In the genomic region with DNA sequence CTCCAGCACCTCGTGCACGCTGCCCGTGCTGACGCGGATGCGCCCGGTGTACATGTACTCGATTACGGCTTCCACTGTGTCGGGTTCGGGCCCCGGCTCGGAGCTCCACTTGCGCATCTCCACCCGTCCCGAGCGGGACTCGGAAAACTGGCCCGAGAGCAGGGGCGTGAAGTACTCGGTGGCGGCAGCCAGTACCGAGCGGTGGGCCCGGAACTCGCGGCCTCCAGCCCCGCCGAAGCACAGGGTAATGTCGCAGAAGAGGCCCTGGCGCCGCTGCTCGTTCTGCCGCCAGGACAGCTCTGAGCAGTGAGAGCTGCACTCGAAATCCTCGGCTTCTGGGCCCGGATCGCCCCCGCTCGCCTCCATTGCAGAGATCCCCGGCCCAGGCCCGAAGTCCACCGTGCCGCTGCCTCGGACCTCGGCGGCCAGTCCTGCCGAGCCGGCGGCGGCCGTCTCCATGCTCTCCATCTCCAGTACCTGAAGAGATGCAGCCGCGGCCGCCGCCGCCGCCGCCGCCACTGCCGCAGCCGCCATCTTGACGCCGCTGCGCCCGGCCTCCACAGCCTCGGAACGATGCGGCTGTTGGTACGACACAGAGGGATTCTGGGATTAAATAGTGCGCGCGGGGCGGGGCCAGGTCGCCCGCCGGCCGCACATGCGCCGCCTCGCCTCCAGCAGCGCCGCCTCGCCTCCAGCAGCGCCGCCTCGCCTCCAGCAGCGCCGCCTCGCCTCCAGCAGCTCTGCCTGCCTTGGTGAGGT, we compare ENCODE assay signal across 1 cellular context.
TF ChIP-seq lines count a peak whose summit lies in the region.

A gene with protein sequence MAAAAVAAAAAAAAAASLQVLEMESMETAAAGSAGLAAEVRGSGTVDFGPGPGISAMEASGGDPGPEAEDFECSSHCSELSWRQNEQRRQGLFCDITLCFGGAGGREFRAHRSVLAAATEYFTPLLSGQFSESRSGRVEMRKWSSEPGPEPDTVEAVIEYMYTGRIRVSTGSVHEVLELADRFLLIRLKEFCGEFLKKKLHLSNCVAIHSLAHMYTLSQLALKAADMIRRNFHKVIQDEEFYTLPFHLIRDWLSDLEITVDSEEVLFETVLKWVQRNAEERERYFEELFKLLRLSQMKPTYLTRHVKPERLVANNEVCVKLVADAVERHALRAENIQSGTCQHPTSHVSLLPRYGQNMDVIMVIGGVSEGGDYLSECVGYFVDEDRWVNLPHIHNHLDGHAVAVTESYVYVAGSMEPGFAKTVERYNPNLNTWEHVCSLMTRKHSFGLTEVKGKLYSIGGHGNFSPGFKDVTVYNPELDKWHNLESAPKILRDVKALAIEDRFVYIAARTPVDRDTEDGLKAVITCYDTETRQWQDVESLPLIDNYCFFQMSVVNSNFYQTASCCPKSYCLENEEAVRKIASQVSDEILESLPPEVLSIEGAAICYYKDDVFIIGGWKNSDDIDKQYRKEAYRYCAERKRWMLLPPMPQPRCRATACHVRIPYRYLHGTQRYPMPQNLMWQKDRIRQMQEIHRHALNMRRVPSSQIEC (minus strand): TSS at position 587 of the 759 bp plus-strand sequence. CDS start 53 bp downstream, at position 534.

TF ChIP-seq in WTC11, 78 proteins besides CTCF, POLR2A, EP300 and RAD21 (continued from another document and continues in another):
- TF ChIP-seq, protein P1, sequence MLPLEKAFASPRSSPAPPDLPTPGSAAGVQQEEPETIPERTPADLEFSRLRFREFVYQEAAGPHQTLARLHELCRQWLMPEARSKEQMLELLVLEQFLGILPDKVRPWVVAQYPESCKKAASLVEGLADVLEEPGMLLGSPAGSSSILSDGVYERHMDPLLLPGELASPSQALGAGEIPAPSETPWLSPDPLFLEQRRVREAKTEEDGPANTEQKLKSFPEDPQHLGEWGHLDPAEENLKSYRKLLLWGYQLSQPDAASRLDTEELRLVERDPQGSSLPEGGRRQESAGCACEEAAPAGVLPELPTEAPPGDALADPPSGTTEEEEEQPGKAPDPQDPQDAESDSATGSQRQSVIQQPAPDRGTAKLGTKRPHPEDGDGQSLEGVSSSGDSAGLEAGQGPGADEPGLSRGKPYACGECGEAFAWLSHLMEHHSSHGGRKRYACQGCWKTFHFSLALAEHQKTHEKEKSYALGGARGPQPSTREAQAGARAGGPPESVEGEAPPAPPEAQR (CRISPR knock-in tag; IDR thresholded peaks at IDR 0.05): no peak
- TF ChIP-seq, protein P2, sequence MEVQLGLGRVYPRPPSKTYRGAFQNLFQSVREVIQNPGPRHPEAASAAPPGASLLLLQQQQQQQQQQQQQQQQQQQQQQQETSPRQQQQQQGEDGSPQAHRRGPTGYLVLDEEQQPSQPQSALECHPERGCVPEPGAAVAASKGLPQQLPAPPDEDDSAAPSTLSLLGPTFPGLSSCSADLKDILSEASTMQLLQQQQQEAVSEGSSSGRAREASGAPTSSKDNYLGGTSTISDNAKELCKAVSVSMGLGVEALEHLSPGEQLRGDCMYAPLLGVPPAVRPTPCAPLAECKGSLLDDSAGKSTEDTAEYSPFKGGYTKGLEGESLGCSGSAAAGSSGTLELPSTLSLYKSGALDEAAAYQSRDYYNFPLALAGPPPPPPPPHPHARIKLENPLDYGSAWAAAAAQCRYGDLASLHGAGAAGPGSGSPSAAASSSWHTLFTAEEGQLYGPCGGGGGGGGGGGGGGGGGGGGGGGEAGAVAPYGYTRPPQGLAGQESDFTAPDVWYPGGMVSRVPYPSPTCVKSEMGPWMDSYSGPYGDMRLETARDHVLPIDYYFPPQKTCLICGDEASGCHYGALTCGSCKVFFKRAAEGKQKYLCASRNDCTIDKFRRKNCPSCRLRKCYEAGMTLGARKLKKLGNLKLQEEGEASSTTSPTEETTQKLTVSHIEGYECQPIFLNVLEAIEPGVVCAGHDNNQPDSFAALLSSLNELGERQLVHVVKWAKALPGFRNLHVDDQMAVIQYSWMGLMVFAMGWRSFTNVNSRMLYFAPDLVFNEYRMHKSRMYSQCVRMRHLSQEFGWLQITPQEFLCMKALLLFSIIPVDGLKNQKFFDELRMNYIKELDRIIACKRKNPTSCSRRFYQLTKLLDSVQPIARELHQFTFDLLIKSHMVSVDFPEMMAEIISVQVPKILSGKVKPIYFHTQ (CRISPR knock-in tag; IDR thresholded peaks at IDR 0.05): no peak
- TF ChIP-seq MYBL2 (CRISPR knock-in tag; IDR thresholded peaks at IDR 0.05): no peak
- TF ChIP-seq CREB1 (CRISPR knock-in tag; IDR thresholded peaks at IDR 0.05): peak; percentile 9; the same call in 1 of the 2 replicates
- no peak; the same call in 1 of the 2 replicates for TF ChIP-seq CREM (CRISPR knock-in tag; IDR thresholded peaks at IDR 0.05)
- TF ChIP-seq, protein P3, sequence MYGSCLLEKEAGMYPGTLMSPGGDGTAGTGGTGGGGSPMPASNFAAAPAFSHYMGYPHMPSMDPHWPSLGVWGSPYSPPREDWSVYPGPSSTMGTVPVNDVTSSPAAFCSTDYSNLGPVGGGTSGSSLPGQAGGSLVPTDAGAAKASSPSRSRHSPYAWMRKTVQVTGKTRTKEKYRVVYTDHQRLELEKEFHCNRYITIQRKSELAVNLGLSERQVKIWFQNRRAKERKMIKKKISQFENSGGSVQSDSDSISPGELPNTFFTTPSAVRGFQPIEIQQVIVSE (CRISPR knock-in tag; IDR thresholded peaks at IDR 0.05; ENCODE audit: borderline replicate concordance): no peak; the same call in 1 of the 2 replicates
- TF ChIP-seq ZNF121 (CRISPR knock-in tag; IDR thresholded peaks at IDR 0.05): no peak
- peak; percentile 57; the same call in 1 of the 2 replicates for TF ChIP-seq GABPB1 (CRISPR knock-in tag; IDR thresholded peaks at IDR 0.05)
- TF ChIP-seq, protein P4, sequence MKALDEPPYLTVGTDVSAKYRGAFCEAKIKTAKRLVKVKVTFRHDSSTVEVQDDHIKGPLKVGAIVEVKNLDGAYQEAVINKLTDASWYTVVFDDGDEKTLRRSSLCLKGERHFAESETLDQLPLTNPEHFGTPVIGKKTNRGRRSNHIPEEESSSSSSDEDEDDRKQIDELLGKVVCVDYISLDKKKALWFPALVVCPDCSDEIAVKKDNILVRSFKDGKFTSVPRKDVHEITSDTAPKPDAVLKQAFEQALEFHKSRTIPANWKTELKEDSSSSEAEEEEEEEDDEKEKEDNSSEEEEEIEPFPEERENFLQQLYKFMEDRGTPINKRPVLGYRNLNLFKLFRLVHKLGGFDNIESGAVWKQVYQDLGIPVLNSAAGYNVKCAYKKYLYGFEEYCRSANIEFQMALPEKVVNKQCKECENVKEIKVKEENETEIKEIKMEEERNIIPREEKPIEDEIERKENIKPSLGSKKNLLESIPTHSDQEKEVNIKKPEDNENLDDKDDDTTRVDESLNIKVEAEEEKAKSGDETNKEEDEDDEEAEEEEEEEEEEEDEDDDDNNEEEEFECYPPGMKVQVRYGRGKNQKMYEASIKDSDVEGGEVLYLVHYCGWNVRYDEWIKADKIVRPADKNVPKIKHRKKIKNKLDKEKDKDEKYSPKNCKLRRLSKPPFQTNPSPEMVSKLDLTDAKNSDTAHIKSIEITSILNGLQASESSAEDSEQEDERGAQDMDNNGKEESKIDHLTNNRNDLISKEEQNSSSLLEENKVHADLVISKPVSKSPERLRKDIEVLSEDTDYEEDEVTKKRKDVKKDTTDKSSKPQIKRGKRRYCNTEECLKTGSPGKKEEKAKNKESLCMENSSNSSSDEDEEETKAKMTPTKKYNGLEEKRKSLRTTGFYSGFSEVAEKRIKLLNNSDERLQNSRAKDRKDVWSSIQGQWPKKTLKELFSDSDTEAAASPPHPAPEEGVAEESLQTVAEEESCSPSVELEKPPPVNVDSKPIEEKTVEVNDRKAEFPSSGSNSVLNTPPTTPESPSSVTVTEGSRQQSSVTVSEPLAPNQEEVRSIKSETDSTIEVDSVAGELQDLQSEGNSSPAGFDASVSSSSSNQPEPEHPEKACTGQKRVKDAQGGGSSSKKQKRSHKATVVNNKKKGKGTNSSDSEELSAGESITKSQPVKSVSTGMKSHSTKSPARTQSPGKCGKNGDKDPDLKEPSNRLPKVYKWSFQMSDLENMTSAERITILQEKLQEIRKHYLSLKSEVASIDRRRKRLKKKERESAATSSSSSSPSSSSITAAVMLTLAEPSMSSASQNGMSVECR (CRISPR knock-in tag; IDR thresholded peaks at IDR 0.05; ENCODE audit: borderline replicate concordance): peak; percentile 93
- no peak for TF ChIP-seq SOX15 (CRISPR knock-in tag; IDR thresholded peaks at IDR 0.05)
- TF ChIP-seq, protein P5, sequence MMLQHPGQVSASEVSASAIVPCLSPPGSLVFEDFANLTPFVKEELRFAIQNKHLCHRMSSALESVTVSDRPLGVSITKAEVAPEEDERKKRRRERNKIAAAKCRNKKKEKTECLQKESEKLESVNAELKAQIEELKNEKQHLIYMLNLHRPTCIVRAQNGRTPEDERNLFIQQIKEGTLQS (CRISPR knock-in tag; conservative IDR thresholded peaks at IDR 0.05): no peak
- TF ChIP-seq, protein P6, sequence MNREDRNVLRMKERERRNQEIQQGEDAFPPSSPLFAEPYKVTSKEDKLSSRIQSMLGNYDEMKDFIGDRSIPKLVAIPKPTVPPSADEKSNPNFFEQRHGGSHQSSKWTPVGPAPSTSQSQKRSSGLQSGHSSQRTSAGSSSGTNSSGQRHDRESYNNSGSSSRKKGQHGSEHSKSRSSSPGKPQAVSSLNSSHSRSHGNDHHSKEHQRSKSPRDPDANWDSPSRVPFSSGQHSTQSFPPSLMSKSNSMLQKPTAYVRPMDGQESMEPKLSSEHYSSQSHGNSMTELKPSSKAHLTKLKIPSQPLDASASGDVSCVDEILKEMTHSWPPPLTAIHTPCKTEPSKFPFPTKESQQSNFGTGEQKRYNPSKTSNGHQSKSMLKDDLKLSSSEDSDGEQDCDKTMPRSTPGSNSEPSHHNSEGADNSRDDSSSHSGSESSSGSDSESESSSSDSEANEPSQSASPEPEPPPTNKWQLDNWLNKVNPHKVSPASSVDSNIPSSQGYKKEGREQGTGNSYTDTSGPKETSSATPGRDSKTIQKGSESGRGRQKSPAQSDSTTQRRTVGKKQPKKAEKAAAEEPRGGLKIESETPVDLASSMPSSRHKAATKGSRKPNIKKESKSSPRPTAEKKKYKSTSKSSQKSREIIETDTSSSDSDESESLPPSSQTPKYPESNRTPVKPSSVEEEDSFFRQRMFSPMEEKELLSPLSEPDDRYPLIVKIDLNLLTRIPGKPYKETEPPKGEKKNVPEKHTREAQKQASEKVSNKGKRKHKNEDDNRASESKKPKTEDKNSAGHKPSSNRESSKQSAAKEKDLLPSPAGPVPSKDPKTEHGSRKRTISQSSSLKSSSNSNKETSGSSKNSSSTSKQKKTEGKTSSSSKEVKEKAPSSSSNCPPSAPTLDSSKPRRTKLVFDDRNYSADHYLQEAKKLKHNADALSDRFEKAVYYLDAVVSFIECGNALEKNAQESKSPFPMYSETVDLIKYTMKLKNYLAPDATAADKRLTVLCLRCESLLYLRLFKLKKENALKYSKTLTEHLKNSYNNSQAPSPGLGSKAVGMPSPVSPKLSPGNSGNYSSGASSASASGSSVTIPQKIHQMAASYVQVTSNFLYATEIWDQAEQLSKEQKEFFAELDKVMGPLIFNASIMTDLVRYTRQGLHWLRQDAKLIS (CRISPR knock-in tag; IDR thresholded peaks at IDR 0.05; ENCODE audit: borderline replicate concordance): no peak
- TF ChIP-seq, protein P7, sequence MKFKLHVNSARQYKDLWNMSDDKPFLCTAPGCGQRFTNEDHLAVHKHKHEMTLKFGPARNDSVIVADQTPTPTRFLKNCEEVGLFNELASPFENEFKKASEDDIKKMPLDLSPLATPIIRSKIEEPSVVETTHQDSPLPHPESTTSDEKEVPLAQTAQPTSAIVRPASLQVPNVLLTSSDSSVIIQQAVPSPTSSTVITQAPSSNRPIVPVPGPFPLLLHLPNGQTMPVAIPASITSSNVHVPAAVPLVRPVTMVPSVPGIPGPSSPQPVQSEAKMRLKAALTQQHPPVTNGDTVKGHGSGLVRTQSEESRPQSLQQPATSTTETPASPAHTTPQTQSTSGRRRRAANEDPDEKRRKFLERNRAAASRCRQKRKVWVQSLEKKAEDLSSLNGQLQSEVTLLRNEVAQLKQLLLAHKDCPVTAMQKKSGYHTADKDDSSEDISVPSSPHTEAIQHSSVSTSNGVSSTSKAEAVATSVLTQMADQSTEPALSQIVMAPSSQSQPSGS (CRISPR knock-in tag; IDR thresholded peaks at IDR 0.05; ENCODE audit: borderline replicate concordance, low read depth): no peak
- TF ChIP-seq, protein P8, sequence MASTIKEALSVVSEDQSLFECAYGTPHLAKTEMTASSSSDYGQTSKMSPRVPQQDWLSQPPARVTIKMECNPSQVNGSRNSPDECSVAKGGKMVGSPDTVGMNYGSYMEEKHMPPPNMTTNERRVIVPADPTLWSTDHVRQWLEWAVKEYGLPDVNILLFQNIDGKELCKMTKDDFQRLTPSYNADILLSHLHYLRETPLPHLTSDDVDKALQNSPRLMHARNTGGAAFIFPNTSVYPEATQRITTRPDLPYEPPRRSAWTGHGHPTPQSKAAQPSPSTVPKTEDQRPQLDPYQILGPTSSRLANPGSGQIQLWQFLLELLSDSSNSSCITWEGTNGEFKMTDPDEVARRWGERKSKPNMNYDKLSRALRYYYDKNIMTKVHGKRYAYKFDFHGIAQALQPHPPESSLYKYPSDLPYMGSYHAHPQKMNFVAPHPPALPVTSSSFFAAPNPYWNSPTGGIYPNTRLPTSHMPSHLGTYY (CRISPR knock-in tag; IDR thresholded peaks at IDR 0.05): no peak
- TF ChIP-seq ZNF396 (CRISPR knock-in tag; IDR thresholded peaks at IDR 0.05; ENCODE audit: borderline replicate concordance): no peak
- TF ChIP-seq, protein P9, sequence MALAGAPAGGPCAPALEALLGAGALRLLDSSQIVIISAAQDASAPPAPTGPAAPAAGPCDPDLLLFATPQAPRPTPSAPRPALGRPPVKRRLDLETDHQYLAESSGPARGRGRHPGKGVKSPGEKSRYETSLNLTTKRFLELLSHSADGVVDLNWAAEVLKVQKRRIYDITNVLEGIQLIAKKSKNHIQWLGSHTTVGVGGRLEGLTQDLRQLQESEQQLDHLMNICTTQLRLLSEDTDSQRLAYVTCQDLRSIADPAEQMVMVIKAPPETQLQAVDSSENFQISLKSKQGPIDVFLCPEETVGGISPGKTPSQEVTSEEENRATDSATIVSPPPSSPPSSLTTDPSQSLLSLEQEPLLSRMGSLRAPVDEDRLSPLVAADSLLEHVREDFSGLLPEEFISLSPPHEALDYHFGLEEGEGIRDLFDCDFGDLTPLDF (CRISPR knock-in tag; IDR thresholded peaks at IDR 0.05): peak; percentile 61; the same call in 1 of the 2 replicates
- TF ChIP-seq, protein P10, sequence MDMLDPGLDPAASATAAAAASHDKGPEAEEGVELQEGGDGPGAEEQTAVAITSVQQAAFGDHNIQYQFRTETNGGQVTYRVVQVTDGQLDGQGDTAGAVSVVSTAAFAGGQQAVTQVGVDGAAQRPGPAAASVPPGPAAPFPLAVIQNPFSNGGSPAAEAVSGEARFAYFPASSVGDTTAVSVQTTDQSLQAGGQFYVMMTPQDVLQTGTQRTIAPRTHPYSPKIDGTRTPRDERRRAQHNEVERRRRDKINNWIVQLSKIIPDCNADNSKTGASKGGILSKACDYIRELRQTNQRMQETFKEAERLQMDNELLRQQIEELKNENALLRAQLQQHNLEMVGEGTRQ (CRISPR knock-in tag; IDR thresholded peaks at IDR 0.05): no peak
- TF ChIP-seq, protein P11, sequence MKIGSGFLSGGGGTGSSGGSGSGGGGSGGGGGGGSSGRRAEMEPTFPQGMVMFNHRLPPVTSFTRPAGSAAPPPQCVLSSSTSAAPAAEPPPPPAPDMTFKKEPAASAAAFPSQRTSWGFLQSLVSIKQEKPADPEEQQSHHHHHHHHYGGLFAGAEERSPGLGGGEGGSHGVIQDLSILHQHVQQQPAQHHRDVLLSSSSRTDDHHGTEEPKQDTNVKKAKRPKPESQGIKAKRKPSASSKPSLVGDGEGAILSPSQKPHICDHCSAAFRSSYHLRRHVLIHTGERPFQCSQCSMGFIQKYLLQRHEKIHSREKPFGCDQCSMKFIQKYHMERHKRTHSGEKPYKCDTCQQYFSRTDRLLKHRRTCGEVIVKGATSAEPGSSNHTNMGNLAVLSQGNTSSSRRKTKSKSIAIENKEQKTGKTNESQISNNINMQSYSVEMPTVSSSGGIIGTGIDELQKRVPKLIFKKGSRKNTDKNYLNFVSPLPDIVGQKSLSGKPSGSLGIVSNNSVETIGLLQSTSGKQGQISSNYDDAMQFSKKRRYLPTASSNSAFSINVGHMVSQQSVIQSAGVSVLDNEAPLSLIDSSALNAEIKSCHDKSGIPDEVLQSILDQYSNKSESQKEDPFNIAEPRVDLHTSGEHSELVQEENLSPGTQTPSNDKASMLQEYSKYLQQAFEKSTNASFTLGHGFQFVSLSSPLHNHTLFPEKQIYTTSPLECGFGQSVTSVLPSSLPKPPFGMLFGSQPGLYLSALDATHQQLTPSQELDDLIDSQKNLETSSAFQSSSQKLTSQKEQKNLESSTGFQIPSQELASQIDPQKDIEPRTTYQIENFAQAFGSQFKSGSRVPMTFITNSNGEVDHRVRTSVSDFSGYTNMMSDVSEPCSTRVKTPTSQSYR (CRISPR knock-in tag; IDR thresholded peaks at IDR 0.05): no peak
